19 cellular contexts compared by ENCODE assay signal in genomic region chr13:34143637-34144036, GRCh38.
"Had no signal": no experiment of that assay in that cellular context is flagged by ENCODE, and none has a peak within 500 bp of the region (broad histone marks: within the 10 kb centered on the region; RNA-seq: fewer than 3 reads in every experiment).

No MANE protein-coding gene starts in this region.

- DNase-seq: effector memory CD8-positive, alpha-beta T cell; gastrocnemius medialis; heart left ventricle; left cardiac atrium; left lung; natural killer cell; stimulated activated CD4-positive, alpha-beta T cell treated with anti-CD3 and anti-CD28 coated beads, Interleukin-12 subunit alpha, Interleukin-12 subunit beta, amount 100 ng/mL, for 4 hours; stimulated activated CD4-positive, alpha-beta T cell treated with anti-CD3 and anti-CD28 coated beads, Interleukin-1b, Interleukin-23, amount 100 ng/mL, for 48 hours; stimulated activated CD4-positive, alpha-beta T cell treated with anti-CD3 and anti-CD28 coated beads, Interleukin-4, amount 100 ng/mL, for 24 hours; stimulated activated naive CD4-positive, alpha-beta T cell treated with Interleukin-2 at 50 U/mL for 16 hours; stomach; thyroid gland; trophoblast cell had no signal

- H3K9me3 ChIP-seq: gastrocnemius medialis, heart left ventricle, left lung, neutrophil, stomach, thyroid gland, vagina had no signal

- H3K27ac ChIP-seq: coronary artery, gastrocnemius medialis, heart left ventricle, hepatocyte, left lung, neutrophil, parathyroid adenoma, stomach, thyroid gland, vagina had no signal

- H3K4me3 ChIP-seq: coronary artery, gastrocnemius medialis, heart left ventricle, hepatocyte, left lung, smooth muscle cell, stomach, thyroid gland, vagina had no signal

- H3K4me2 ChIP-seq: hepatocyte, smooth muscle cell had no signal

- H3K27me3 ChIP-seq: gastrocnemius medialis, heart left ventricle, hepatocyte, left lung, neutrophil, stomach, thyroid gland, vagina had no signal

- H3K79me2 ChIP-seq: hepatocyte, parathyroid adenoma had no signal

- H3K9ac ChIP-seq: parathyroid adenoma had no signal

- H3K36me3 ChIP-seq: gastrocnemius medialis, heart left ventricle, left lung, neutrophil, stomach, thyroid gland, vagina had no signal

- H3K4me1 ChIP-seq: gastrocnemius medialis, heart left ventricle, left lung, parathyroid adenoma, stomach, thyroid gland, vagina had no signal
